Comparison of ENCODE assay signal across 11 cellular contexts in genomic region chr12:54420766-54421144, GRCh38. TPM values are rescaled to one million over a fixed set of nuclear protein-coding genes. Genes with fewer than 3 reads are reported as not detected.
A peak's percentile ranks its signal among the peaks of the same experiment; 100 is the strongest.
DNase-seq lines count a peak whose midpoint lies in the region; ATAC-seq and TF ChIP-seq lines count a peak whose summit lies in the region.
"Had no signal": no experiment of that assay in that cellular context is flagged by ENCODE, and none has a peak within 500 bp of the region (broad histone marks: within the 10 kb centered on the region; RNA-seq: fewer than 3 reads in every experiment).

No MANE protein-coding gene starts in this region.

- no peak for DNase-seq in Right ventricle myocardium superior
- DNase-seq in left cardiac atrium, result no peak
- DNase-seq in MCF 10A (ENCODE audit: unreplicated experiment), result no peak
- peak in 1 of 2 donors; percentile 90 for DNase-seq in vagina (ENCODE audit: extremely low spot score in 2 of 2)
- no peak for DNase-seq in germinal center (ENCODE audit: low spot score)
- no peak for DNase-seq in G401 (ENCODE audit: low spot score)
- DNase-seq: retina had no signal

- POLR2A ChIA-PET in MCF 10A (lab: Yijun Ruan, JAX), result interaction anchor here (0.7 to 11.6 kb wide), 3 partner anchors 10 to 116 kb away, joined by 3 to 108 read pairs (median 6); no protein-coding TSS in a partner anchor

- H3K27ac ChIP-seq in muscle layer of colon (ENCODE audit: low read depth, low read length), result peak overlapping the region; percentile 99
- peak overlapping the region; percentile 96 for H3K27ac ChIP-seq in vagina
- H3K27ac ChIP-seq: epithelial cell of prostate had no signal

- H3K4me1 ChIP-seq in muscle layer of colon (ENCODE audit: insufficient read depth, low read length) (peaks cover 67% of the 10 kb centered on the region), vagina (peaks cover 64% of the 10 kb centered on the region)

- no peaks in the 10 kb centered on the region for H3K9me3 Mint-ChIP-seq in MCF 10A (ENCODE audit: unreplicated experiment)

- H3K9ac ChIP-seq in muscle layer of colon (ENCODE audit: low read length), result peak overlapping the region; percentile 99

- CTCF ChIA-PET in MCF 10A (lab: Yijun Ruan, JAX), result interaction anchor here (0.7 to 14.2 kb wide), 7 partner anchors 10 to 109 kb away, joined by 3 to 316 read pairs (median 3); no protein-coding TSS in a partner anchor

- H3K27me3 ChIP-seq in muscle layer of colon (ENCODE audit: control insufficient read depth in 1 of 2, insufficient read depth in 2 of 2, low read length in 2 of 2) (no peaks in the 10 kb centered on the region), vagina (no peaks in the 10 kb centered on the region)

- no peaks in the 10 kb centered on the region for H3K36me3 ChIP-seq in muscle layer of colon (ENCODE audit: insufficient read depth, low read length)
- no peaks in the 10 kb centered on the region for H3K36me3 ChIP-seq in vagina

- H3K9me3 ChIP-seq in muscle layer of colon (ENCODE audit: low read length), result no peaks in the 10 kb centered on the region
- H3K9me3 ChIP-seq in vagina, result no peaks in the 10 kb centered on the region

- intact Hi-C loops in Right ventricle myocardium superior (cut with DNase I), result no loop called here
- intact Hi-C loops in left cardiac atrium (cut with DNase I), result no loop called here
- intact Hi-C loops in MCF 10A (cut with micrococcal nuclease), result no loop called here
- intact Hi-C loops in vagina (cut with DNase I), result no loop called here

- no TSS peak for BruUV-seq in MCF 10A (replicated peaks; lab: Mats Ljungman, UMichigan)

- TF ChIP-seq CTCF in MCF 10A (IDR thresholded peaks at IDR 0.05; ENCODE audit: unreplicated experiment) (no peak), vagina (IDR thresholded peaks at IDR 0.05) (no peak)

- H3K4me3 ChIP-seq in muscle layer of colon (ENCODE audit: low read depth in 1 of 2, low read length in 2 of 2) (peak overlapping the region in 1 of 2 donors; percentile 99), vagina (peak overlapping the region in 1 of 2 donors; percentile 83)

- ATAC-seq in Right ventricle myocardium superior (ENCODE audit: poor library complexity) (peak; percentile 5), left cardiac atrium (no peak), HG02885 (IDR thresholded peaks at IDR 0.05; ENCODE audit: poor library complexity, unreplicated experiment) (no peak)

- H3K36me3 Mint-ChIP-seq in MCF 10A (ENCODE audit: insufficient read depth, unreplicated experiment), result peaks cover 6% of the 10 kb centered on the region

- peak overlapping the region; percentile 96 for H3K27ac Mint-ChIP-seq in MCF 10A (ENCODE audit: low read depth, unreplicated experiment)

- TF ChIP-seq POLR2A in vagina (IDR thresholded peaks at IDR 0.05), result no peak

- H3K4me3 Mint-ChIP-seq in MCF 10A (ENCODE audit: unreplicated experiment), result peak overlapping the region; percentile 94

- no peaks in the 10 kb centered on the region for H3K27me3 Mint-ChIP-seq in MCF 10A (ENCODE audit: insufficient read depth, unreplicated experiment)

- H3K4me1 Mint-ChIP-seq in MCF 10A (ENCODE audit: insufficient read depth, unreplicated experiment), result peaks cover 52% of the 10 kb centered on the region

- in situ Hi-C loops in G401 (cut with HindIII; ENCODE audit: low sequenced_read_pairs), result no loop called here

RNA-seq across cellular contexts. Expression of gene ITGA5, which starts 1.7 kb away (rescaled TPM):
- total RNA-seq in Right ventricle myocardium superior (51.6 TPM), left cardiac atrium (100 to 1,000 TPM in 1 of 2 donors, 10 to 100 TPM in 1; 45.7 to 133 TPM), MCF 10A (2022) (110 and 184 TPM in 2 replicates), vagina (95.0 TPM)
- 49.1 and 58.8 TPM in 2 replicates for total RNA-seq in G401 (2014; rRNA removed; shearing (Covaris generic))

RNA-seq across cellular contexts. Expression of gene ZNF385A, which starts 36.2 kb away (rescaled TPM):
- total RNA-seq in Right ventricle myocardium superior (10.7 TPM), left cardiac atrium (10 to 100 TPM; 20.4 to 24.2 TPM), MCF 10A (2022) (8.3 and 9.0 TPM in 2 replicates), vagina (38.8 TPM)
- 6.0 and 8.6 TPM in 2 replicates for total RNA-seq in G401 (2014; rRNA removed; shearing (Covaris generic))

RNA-seq across cellular contexts. Expression of gene GTSF1, which starts 52.6 kb away (rescaled TPM):
- total RNA-seq in Right ventricle myocardium superior (not detected), left cardiac atrium (1 to 10 TPM in 1 of 2 donors, not detected in 1; 1.0 TPM), MCF 10A (2022) (not detected in 2 replicates), vagina (2.7 TPM)
- not detected in 2 replicates for total RNA-seq in G401 (2014; rRNA removed; shearing (Covaris generic))
- total RNA-seq: temporal lobe had no signal

RNA-seq across cellular contexts. Expression of gene GPR84, which starts 56.5 kb away (rescaled TPM):
- total RNA-seq in Right ventricle myocardium superior (not detected), left cardiac atrium (under 1 TPM; 0.29 to 0.55 TPM), MCF 10A (2022) (0.17 TPM in 1 of 2 replicates, not detected in the other), vagina (not detected)
- 1.0 TPM in 1 of 2 replicates, not detected in the other for total RNA-seq in G401 (2014; rRNA removed; shearing (Covaris generic))
- total RNA-seq: temporal lobe had no signal
